Comparison of ENCODE assay signal across 7 cellular contexts in the genomic region with DNA sequence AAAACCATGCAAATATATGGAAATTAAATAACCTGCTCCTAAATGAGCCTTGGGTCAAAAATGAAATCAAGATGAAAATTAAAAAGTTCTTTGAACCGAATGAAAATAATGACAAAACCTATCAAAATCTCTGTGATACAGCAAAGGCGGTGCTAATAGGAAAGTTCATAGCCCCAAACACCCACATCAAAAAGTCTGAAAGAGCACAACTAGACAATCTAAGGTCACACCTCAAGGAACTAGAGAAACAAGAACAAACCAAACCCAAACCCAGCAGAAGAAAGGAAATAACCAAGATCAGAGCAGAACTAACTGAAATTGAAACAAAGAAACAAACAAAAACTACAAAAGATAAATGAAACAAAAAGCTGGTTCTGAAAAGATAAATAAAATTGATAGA.
DNase-seq lines count a peak whose midpoint lies in the region; ATAC-seq and TF ChIP-seq lines count a peak whose summit lies in the region.
"Not testable (repeated sequence)": the region's sequence is repeated elsewhere in the genome, so short reads cannot be mapped to it uniquely, and the experiment has no call there.

No MANE protein-coding gene starts in this region.

- peak overlapping the region; percentile 95 for H3K27ac Mint-ChIP-seq in GM23338
- H3K27ac Mint-ChIP-seq in T-helper 1 cell treated with Interleukin-12 subunit alpha and Interleukin-12 subunit beta and Interleukin-4 antibody, amounts not matched to agents 30 μg/mL and 1 μg/mL, for 36 hours = peak overlapping the region; percentile 58
- peak overlapping the region; percentile 34 for H3K27ac Mint-ChIP-seq in activated CD4-positive, alpha-beta T cell treated with anti-CD3 and anti-CD28 coated beads, Interleukin-2, amount 10 ng/mL, durations not matched to agents 7 days and 5 days
- H3K27ac Mint-ChIP-seq in activated T-cell treated with anti-CD3 and anti-CD28 coated beads, Interleukin-2, amount 50 U/mL, for 24 hours = peak overlapping the region; percentile 5
- peak overlapping the region; percentile 1 for H3K27ac Mint-ChIP-seq in activated naive CD4-positive, alpha-beta T cell treated with anti-CD3 and anti-CD28 coated beads, Interleukin-2, amount 50 U/mL, for 24 hours
- H3K27ac Mint-ChIP-seq in central memory CD8-positive, alpha-beta T cell (ENCODE audit: low read depth) = peak overlapping the region; percentile 87
- peak overlapping the region; percentile 77 for H3K27ac Mint-ChIP-seq in stimulated activated effector memory CD8-positive, alpha-beta T cell treated with anti-CD3 and anti-CD28 coated beads, Interleukin-12 subunit alpha, Interleukin-12 subunit beta, amount 100 ng/mL, for 72 hours

- not testable (repeated sequence) for TF ChIP-seq CTCF in GM23338 (conservative IDR thresholded peaks at IDR 0.05; ENCODE audit: low read depth in 2 of 2)

- CTCF ChIA-PET in activated CD4-positive, alpha-beta T cell treated with anti-CD3 and anti-CD28 coated beads, Interleukin-2, amount 10 ng/mL, durations not matched to agents 7 days and 5 days (lab: Charles Lee) = not testable (repeated sequence)

- not testable (repeated sequence) for H3K4me2 ChIP-seq in GM23338

- not testable (repeated sequence) for ATAC-seq in GM23338; stimulated activated effector memory CD8-positive, alpha-beta T cell treated with anti-CD3 and anti-CD28 coated beads, Interleukin-12 subunit alpha, Interleukin-12 subunit beta, amount 100 ng/mL, for 72 hours
- ATAC-seq in central memory CD8-positive, alpha-beta T cell (replicated peaks; ENCODE audit: extremely low read depth, poor library complexity, severe bottlenecking) = peak; percentile 71

- not testable (repeated sequence) for H3F3A ChIP-seq in GM23338 (replicated peaks; ENCODE audit: low read depth)

- not testable (repeated sequence) for H3K9me2 ChIP-seq in GM23338 (ENCODE audit: insufficient read depth)

- H3K36me3 Mint-ChIP-seq in GM23338 (ENCODE audit: low read depth) = peaks cover 18% of the 10 kb centered on the region; the same call in 2 of the 3 replicates
- H3K36me3 Mint-ChIP-seq in T-helper 1 cell treated with Interleukin-12 subunit alpha and Interleukin-12 subunit beta and Interleukin-4 antibody, amounts not matched to agents 30 μg/mL and 1 μg/mL, for 36 hours (ENCODE audit: low read depth) = peaks cover 13% of the 10 kb centered on the region
- peaks cover 30% of the 10 kb centered on the region for H3K36me3 Mint-ChIP-seq in activated CD4-positive, alpha-beta T cell treated with anti-CD3 and anti-CD28 coated beads, Interleukin-2, amount 10 ng/mL, durations not matched to agents 7 days and 5 days (ENCODE audit: low read depth)
- H3K36me3 Mint-ChIP-seq in activated T-cell treated with anti-CD3 and anti-CD28 coated beads, Interleukin-2, amount 50 U/mL, for 24 hours (ENCODE audit: low read depth); activated naive CD4-positive, alpha-beta T cell treated with anti-CD3 and anti-CD28 coated beads, Interleukin-2, amount 50 U/mL, for 24 hours; central memory CD8-positive, alpha-beta T cell (ENCODE audit: insufficient read depth); stimulated activated effector memory CD8-positive, alpha-beta T cell treated with anti-CD3 and anti-CD28 coated beads, Interleukin-12 subunit alpha, Interleukin-12 subunit beta, amount 100 ng/mL, for 72 hours: not testable (repeated sequence)

- H2AFZ ChIP-seq in GM23338 = not testable (repeated sequence)

- not testable (repeated sequence) for H3K9me3 Mint-ChIP-seq in GM23338; activated T-cell treated with anti-CD3 and anti-CD28 coated beads, Interleukin-2, amount 50 U/mL, for 24 hours; activated naive CD4-positive, alpha-beta T cell treated with anti-CD3 and anti-CD28 coated beads, Interleukin-2, amount 50 U/mL, for 24 hours; central memory CD8-positive, alpha-beta T cell; stimulated activated effector memory CD8-positive, alpha-beta T cell treated with anti-CD3 and anti-CD28 coated beads, Interleukin-12 subunit alpha, Interleukin-12 subunit beta, amount 100 ng/mL, for 72 hours
- H3K9me3 Mint-ChIP-seq in T-helper 1 cell treated with Interleukin-12 subunit alpha and Interleukin-12 subunit beta and Interleukin-4 antibody, amounts not matched to agents 30 μg/mL and 1 μg/mL, for 36 hours = peaks cover 23% of the 10 kb centered on the region
- H3K9me3 Mint-ChIP-seq in activated CD4-positive, alpha-beta T cell treated with anti-CD3 and anti-CD28 coated beads, Interleukin-2, amount 10 ng/mL, durations not matched to agents 7 days and 5 days = peaks cover 28% of the 10 kb centered on the region

- not testable (repeated sequence) for H3K4me3 ChIP-seq in GM23338

- not testable (repeated sequence) for H3K27me3 ChIP-seq in GM23338 (ENCODE audit: insufficient read depth)

- not testable (repeated sequence) for H4K20me1 ChIP-seq in GM23338 (replicated peaks; ENCODE audit: insufficient read depth)

- DNase-seq in GM23338 (ENCODE audit: low spot score); activated T-cell treated with anti-CD3 and anti-CD28 coated beads, Interleukin-2, amount 50 U/mL, for 24 hours; central memory CD8-positive, alpha-beta T cell (ENCODE audit: low spot score in 2 of 2); stimulated activated effector memory CD8-positive, alpha-beta T cell treated with anti-CD3 and anti-CD28 coated beads, Interleukin-12 subunit alpha, Interleukin-12 subunit beta, amount 100 ng/mL, for 72 hours (ENCODE audit: low spot score in 2 of 2): not testable (repeated sequence)
- DNase-seq in activated CD4-positive, alpha-beta T cell treated with anti-CD3 and anti-CD28 coated beads, Interleukin-2, amount 10 ng/mL, durations not matched to agents 7 days and 5 days = peak; percentile 38

- not testable (repeated sequence) for H3K36me3 ChIP-seq in GM23338 (ENCODE audit: insufficient read depth)

- H3K27ac ChIP-seq in GM23338 (ENCODE audit: low read depth) = not testable (repeated sequence)

- H3K4me3 Mint-ChIP-seq in GM23338; stimulated activated effector memory CD8-positive, alpha-beta T cell treated with anti-CD3 and anti-CD28 coated beads, Interleukin-12 subunit alpha, Interleukin-12 subunit beta, amount 100 ng/mL, for 72 hours: not testable (repeated sequence)
- H3K4me3 Mint-ChIP-seq in T-helper 1 cell treated with Interleukin-12 subunit alpha and Interleukin-12 subunit beta and Interleukin-4 antibody, amounts not matched to agents 30 μg/mL and 1 μg/mL, for 36 hours = peak overlapping the region; percentile 58
- peak overlapping the region; percentile 40 for H3K4me3 Mint-ChIP-seq in activated CD4-positive, alpha-beta T cell treated with anti-CD3 and anti-CD28 coated beads, Interleukin-2, amount 10 ng/mL, durations not matched to agents 7 days and 5 days
- peak overlapping the region; percentile 4 for H3K4me3 Mint-ChIP-seq in activated T-cell treated with anti-CD3 and anti-CD28 coated beads, Interleukin-2, amount 50 U/mL, for 24 hours
- H3K4me3 Mint-ChIP-seq in activated naive CD4-positive, alpha-beta T cell treated with anti-CD3 and anti-CD28 coated beads, Interleukin-2, amount 50 U/mL, for 24 hours = peak overlapping the region; percentile 45
- peak overlapping the region; percentile 58 for H3K4me3 Mint-ChIP-seq in central memory CD8-positive, alpha-beta T cell

- H3K4me1 ChIP-seq in GM23338 (ENCODE audit: insufficient read depth) = peaks cover 41% of the 10 kb centered on the region

- H3K4me1 Mint-ChIP-seq in GM23338 = peaks cover 49% of the 10 kb centered on the region
- H3K4me1 Mint-ChIP-seq in T-helper 1 cell treated with Interleukin-12 subunit alpha and Interleukin-12 subunit beta and Interleukin-4 antibody, amounts not matched to agents 30 μg/mL and 1 μg/mL, for 36 hours (ENCODE audit: low read depth) = peaks cover 36% of the 10 kb centered on the region
- H3K4me1 Mint-ChIP-seq in activated CD4-positive, alpha-beta T cell treated with anti-CD3 and anti-CD28 coated beads, Interleukin-2, amount 10 ng/mL, durations not matched to agents 7 days and 5 days = peaks cover 40% of the 10 kb centered on the region
- peaks cover 39% of the 10 kb centered on the region for H3K4me1 Mint-ChIP-seq in activated T-cell treated with anti-CD3 and anti-CD28 coated beads, Interleukin-2, amount 50 U/mL, for 24 hours (ENCODE audit: low read depth)
- peaks cover 43% of the 10 kb centered on the region for H3K4me1 Mint-ChIP-seq in activated naive CD4-positive, alpha-beta T cell treated with anti-CD3 and anti-CD28 coated beads, Interleukin-2, amount 50 U/mL, for 24 hours
- peaks cover 38% of the 10 kb centered on the region for H3K4me1 Mint-ChIP-seq in central memory CD8-positive, alpha-beta T cell
- peaks cover 33% of the 10 kb centered on the region for H3K4me1 Mint-ChIP-seq in stimulated activated effector memory CD8-positive, alpha-beta T cell treated with anti-CD3 and anti-CD28 coated beads, Interleukin-12 subunit alpha, Interleukin-12 subunit beta, amount 100 ng/mL, for 72 hours

- not testable (repeated sequence) for H3K79me2 ChIP-seq in GM23338 (replicated peaks; ENCODE audit: insufficient read depth)

- not testable (repeated sequence) for H3K27me3 Mint-ChIP-seq in GM23338 (ENCODE audit: insufficient read depth, low read depth, poor library complexity); T-helper 1 cell treated with Interleukin-12 subunit alpha and Interleukin-12 subunit beta and Interleukin-4 antibody, amounts not matched to agents 30 μg/mL and 1 μg/mL, for 36 hours (ENCODE audit: low read depth); activated CD4-positive, alpha-beta T cell treated with anti-CD3 and anti-CD28 coated beads, Interleukin-2, amount 10 ng/mL, durations not matched to agents 7 days and 5 days; activated T-cell treated with anti-CD3 and anti-CD28 coated beads, Interleukin-2, amount 50 U/mL, for 24 hours; activated naive CD4-positive, alpha-beta T cell treated with anti-CD3 and anti-CD28 coated beads, Interleukin-2, amount 50 U/mL, for 24 hours; central memory CD8-positive, alpha-beta T cell

- POLR2A ChIA-PET in activated CD4-positive, alpha-beta T cell treated with anti-CD3 and anti-CD28 coated beads, Interleukin-2, amount 10 ng/mL, durations not matched to agents 7 days and 5 days (lab: Charles Lee) = not testable (repeated sequence)

Comparison
In these comparisons a context has a peak if more than half of its experiments do, and no peak if none do; other contexts are left out.
1. H3K27ac Mint-ChIP-seq: peak in every context shown above with its lines; median percentile 95 in GM23338; 87 in central memory CD8-positive, alpha-beta T cell; 77 in stimulated activated effector memory CD8-positive, alpha-beta T cell treated with anti-CD3 and anti-CD28 coated beads, Interleukin-12 subunit alpha, Interleukin-12 subunit beta, amount 100 ng/mL, for 72 hours; 58 in T-helper 1 cell treated with Interleukin-12 subunit alpha and Interleukin-12 subunit beta and Interleukin-4 antibody, amounts not matched to agents 30 μg/mL and 1 μg/mL, for 36 hours; 34 in activated CD4-positive, alpha-beta T cell treated with anti-CD3 and anti-CD28 coated beads, Interleukin-2, amount 10 ng/mL, durations not matched to agents 7 days and 5 days; 5 in activated T-cell treated with anti-CD3 and anti-CD28 coated beads, Interleukin-2, amount 50 U/mL, for 24 hours; 1 in activated naive CD4-positive, alpha-beta T cell treated with anti-CD3 and anti-CD28 coated beads, Interleukin-2, amount 50 U/mL, for 24 hours.